28 cellular contexts compared by ENCODE assay signal in the genomic region with DNA sequence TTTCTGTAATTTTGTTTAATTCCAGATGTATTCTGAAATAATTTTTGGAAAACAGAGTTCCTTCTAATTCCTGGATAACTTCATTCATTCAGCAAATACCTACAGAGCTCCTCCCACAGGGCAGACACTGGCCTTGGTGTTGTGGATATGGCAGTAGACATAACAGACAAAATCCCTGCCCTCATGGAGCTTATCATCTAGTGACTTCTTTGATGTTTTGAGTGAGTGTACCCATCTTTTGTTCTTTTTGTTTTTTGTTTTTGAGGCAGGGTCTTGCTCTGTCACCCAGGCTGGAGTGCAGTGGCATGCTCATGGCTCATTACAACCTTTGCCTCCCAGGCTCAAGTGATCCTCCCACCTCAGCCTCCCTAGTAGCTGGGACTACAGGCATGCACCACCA. TPM values are rescaled to one million over a fixed set of nuclear protein-coding genes. Genes with fewer than 3 reads are reported as not detected.
DNase-seq lines count a peak whose midpoint lies in the region; ATAC-seq, FAIRE-seq and TF ChIP-seq lines count a peak whose summit lies in the region.
"Had no signal": no experiment of that assay in that cellular context is flagged by ENCODE, and none has a peak within 500 bp of the region (broad histone marks: within the 10 kb centered on the region; RNA-seq: fewer than 3 reads in every experiment).

No MANE protein-coding gene starts in this region.

- no peak for TF ChIP-seq RAD21 in K562 (CRISPR knock-in tag; conservative IDR thresholded peaks at IDR 0.05 in 1 of 2, IDR thresholded peaks at IDR 0.05 in 1 of 2)

- DNase-seq in K562 (ENCODE audit: extremely low read depth in 1 of 4, low spot score in 3 of 4) (no peak), COR-L47 (lab: John Stamatoyannopoulos, UW) (no peak)
- DNase-seq: 8988T; ACHN; AML-193; BE2C; C1 segment of cervical spinal cord; Caco-2; Calu3; CD4-positive, alpha-beta memory T cell; CD4-positive, alpha-beta T cell; CD4-positive, CD25-positive, alpha-beta regulatory T cell; CD8-positive, alpha-beta memory T cell; CD8-positive, alpha-beta T cell; DMS 273 treated with DMSO at 0.1 percent for 48 hours; DMS153; DMS53; DMS79; DMS79 treated with DMSO at 0.1 percent for 48 hours; DND-41; EL had no signal

- intact Hi-C loops in K562 (cut with micrococcal nuclease), result no loop called here

- peaks cover 41% of the 10 kb centered on the region; the same call in 2 of the 3 replicates for H3K36me3 ChIP-seq in K562 (ENCODE audit: control insufficient read depth, insufficient read depth, low read length)

- H3K79me2 ChIP-seq in K562 (ENCODE audit: control insufficient read depth, insufficient read depth, low read length), result no peaks in the 10 kb centered on the region

- BruUV-seq in K562 (replicated peaks; lab: Mats Ljungman, UMichigan), result no TSS peak

- no peaks in the 10 kb centered on the region for H3K4me1 ChIP-seq in K562 (replicated peaks in 1 of 2; ENCODE audit: control insufficient read depth in 2 of 2, insufficient read depth in 2 of 2, low read length in 2 of 2)
- H3K4me1 ChIP-seq: A549; BE2C; BLaER1; BLaER1 treated with 17β-estradiol and CSF1 and Interleukin-3, amounts not matched to agents 10 nM and 100 nM; Caco-2 had no signal

- no peaks in the 10 kb centered on the region for H4K20me1 ChIP-seq in K562 (replicated peaks; ENCODE audit: control insufficient read depth, insufficient read depth, low read length)
- H4K20me1 ChIP-seq: BLaER1; BLaER1 treated with 17β-estradiol and CSF1 and Interleukin-3, amounts not matched to agents 10 nM and 100 nM had no signal

- CTCF ChIA-PET in K562 (lab: Yijun Ruan, JAX; ENCODE audit: low intra/inter-chr PET ratio), result no interaction called here

- ATAC-seq in K562, result no peak
- ATAC-seq: A549; CD8-positive, alpha-beta T cell had no signal

- in situ Hi-C loops in K562 (cut with MboI), result no loop called here

- POLR2A ChIA-PET in K562 (lab: Yijun Ruan, JAX), result interaction anchor here (1.0 kb wide), 1 partner anchor 13 kb away, joined by 3 read pairs; no protein-coding TSS in a partner anchor

- H2AFZ ChIP-seq in K562 (ENCODE audit: low read depth, low read length), result no peak overlapping the region

- no peak overlapping the region for H3K9ac ChIP-seq in K562 (ENCODE audit: insufficient read depth in 1 of 2, low read depth in 2 of 2, low read length in 2 of 2)
- H3K9ac ChIP-seq: BLaER1; BLaER1 treated with 17β-estradiol and CSF1 and Interleukin-3, amounts not matched to agents 10 nM and 100 nM had no signal

- no peak overlapping the region for H3K27ac ChIP-seq in K562 (ENCODE audit: extremely low read depth, low read depth, low read length)
- H3K27ac ChIP-seq: 22Rv1; A549; BLaER1; BLaER1 treated with 17β-estradiol and CSF1 and Interleukin-3, amounts not matched to agents 10 nM and 100 nM; C4-2B had no signal

- no peaks in the 10 kb centered on the region for H3K27me3 ChIP-seq in K562 (ENCODE audit: control insufficient read depth in 2 of 2, insufficient read depth in 2 of 2, low read length in 2 of 2)
- H3K27me3 ChIP-seq: BE2C; BLaER1; BLaER1 treated with 17β-estradiol and CSF1 and Interleukin-3, amounts not matched to agents 10 nM and 100 nM had no signal

- no peaks in the 10 kb centered on the region for H3K9me1 ChIP-seq in K562 (ENCODE audit: control insufficient read depth, insufficient read depth, low read length)

- no peak for FAIRE-seq in K562 (lab: Jason Lieb, UNC)
- FAIRE-seq: A204.1, D721Med had no signal

- TF ChIP-seq CTCF in K562 (IDR thresholded peaks at IDR 0.05 in 2 of 3, conservative IDR thresholded peaks at IDR 0.05 in 1 of 3; ENCODE audit: insufficient read depth in 2 of 3, low read depth in 1 of 3, low read length in 3 of 3), result no peak

- no peak for TF ChIP-seq EP300 in K562 (IDR thresholded peaks at IDR 0.05; ENCODE audit: low read length)

- TF ChIP-seq POLR2A in K562 (conservative IDR thresholded peaks at IDR 0.05), result no peak

- H3K4me2 ChIP-seq in K562 (ENCODE audit: insufficient read depth, low read length), result no peak overlapping the region
- H3K4me2 ChIP-seq: A549; BLaER1; BLaER1 treated with 17β-estradiol and CSF1 and Interleukin-3, amounts not matched to agents 10 nM and 100 nM had no signal

- no peak overlapping the region for H3K4me3 ChIP-seq in K562
- H3K4me3 ChIP-seq: A549; BLaER1; BLaER1 treated with 17β-estradiol and CSF1 and Interleukin-3, amounts not matched to agents 10 nM and 100 nM had no signal

- H3K9me3 ChIP-seq in K562 (replicated peaks; ENCODE audit: control insufficient read depth, insufficient read depth, low read depth, low read length), result no peaks in the 10 kb centered on the region
- H3K9me3 ChIP-seq: A549, BE2C, Caco-2 had no signal

TF ChIP-seq in K562, 482 proteins besides CTCF, POLR2A, EP300 and RAD21 (continues in another document):
- TF ChIP-seq ZNF316 (IDR thresholded peaks at IDR 0.05), result peak; percentile 85
- no peak for TF ChIP-seq MYNN (IDR thresholded peaks at IDR 0.05)
- no peak for TF ChIP-seq MYNN (CRISPR knock-in tag; IDR thresholded peaks at IDR 0.05)
- peak; percentile 72; the same call in 1 of the 2 replicates for TF ChIP-seq TRIM28 (IDR thresholded peaks at IDR 0.05)

RNA-seq across cellular contexts. Expression of gene DET1, which starts 21.1 kb away (rescaled TPM):
- total RNA-seq in K562 (2011; cell fraction: chromatin; rRNA removed; ENCODE audit: low replicate concordance), result 17.4 and 23.9 TPM in 2 replicates
- 10.8 and 11.7 TPM in 2 replicates for total RNA-seq in K562 (2011; cell fraction: nucleolus; rRNA removed)
- total RNA-seq in K562 (2011; cell fraction: nucleoplasm; rRNA removed), result 20.8 and 25.6 TPM in 2 replicates
- total RNA-seq in K562 (2014; rRNA removed), result 4.9 and 5.3 TPM in 2 replicates
- total RNA-seq in K562 (2014; rRNA removed; fragmentation: Illumina TruSeq; extraction: Trizol), result 5.8 and 5.9 TPM in 2 replicates
- 3.7 and 5.0 TPM in 2 replicates for total RNA-seq in K562 (2015; rRNA removed; fragmentation: Illumina TruSeq; extraction: Trizol)
- 5.6 and 6.0 TPM in 2 replicates for total RNA-seq in K562 (2021)
- 8.1 and 9.6 TPM in 2 replicates for polyA plus RNA-seq in K562 (2011; rRNA removed)
- polyA plus RNA-seq in K562 (2011; cell fraction: cytosol; rRNA removed), result 7.7 and 9.3 TPM in 2 replicates
- polyA plus RNA-seq in K562 (2011; cell fraction: nucleus; rRNA removed), result 17.0 and 18.9 TPM in 2 replicates
- polyA plus RNA-seq in K562 (2012), result 5.8 and 9.3 TPM in 2 replicates
- 7.0 and 7.3 TPM in 2 replicates for polyA plus RNA-seq in K562 (2014; fragmentation: Illumina TruSeq; extraction: Trizol)
- 1 to 10 TPM; 4.2 to 6.1 TPM for polyA plus RNA-seq in K562 (2014; fragmentation: Nextera tagmentation; extraction: Ambion mirVana)
- 6.9 and 7.3 TPM in 2 replicates for polyA plus RNA-seq in K562 (2014; rRNA removed)
- polyA minus RNA-seq in K562 (2011; rRNA and poly(A)+ RNA removed), result 9.2 and 12.9 TPM in 2 replicates
- polyA minus RNA-seq in K562 (2011; cell fraction: cytosol; rRNA and poly(A)+ RNA removed), result 2.0 and 3.0 TPM in 2 replicates
- 12.3 and 19.1 TPM in 2 replicates for polyA minus RNA-seq in K562 (2011; cell fraction: nucleus; rRNA and poly(A)+ RNA removed)

RNA-seq across cellular contexts. Expression of gene MRPS11, which starts 57.9 kb away (rescaled TPM):
- 31.8 and 43.4 TPM in 2 replicates for total RNA-seq in K562 (2011; cell fraction: chromatin; rRNA removed; ENCODE audit: low replicate concordance)
- total RNA-seq in K562 (2011; cell fraction: nucleolus; rRNA removed), result 23.3 and 25.0 TPM in 2 replicates
- total RNA-seq in K562 (2011; cell fraction: nucleoplasm; rRNA removed), result 25.3 and 42.7 TPM in 2 replicates
- total RNA-seq in K562 (2014; rRNA removed) (54.9 and 75.7 TPM in 2 replicates), K562 (2014; rRNA removed; fragmentation: Illumina TruSeq; extraction: Trizol) (40.4 and 44.8 TPM in 2 replicates), K562 (2015; rRNA removed; fragmentation: Illumina TruSeq; extraction: Trizol) (51.3 and 52.9 TPM in 2 replicates), K562 (2021) (61.1 and 72.9 TPM in 2 replicates)
- polyA plus RNA-seq in K562 (2011; rRNA removed) (57.3 and 67.3 TPM in 2 replicates), K562 (2014; fragmentation: Illumina TruSeq; extraction: Trizol) (53.1 and 54.1 TPM in 2 replicates), K562 (2014; fragmentation: Nextera tagmentation; extraction: Ambion mirVana) (10 to 100 TPM; 28.3 to 39.4 TPM), K562 (2014; rRNA removed) (83.2 and 90.3 TPM in 2 replicates)
- 54.0 and 96.1 TPM in 2 replicates for polyA plus RNA-seq in K562 (2011; cell fraction: cytosol; rRNA removed)
- polyA plus RNA-seq in K562 (2011; cell fraction: nucleus; rRNA removed), result 30.1 and 33.7 TPM in 2 replicates
- 39.9 and 51.0 TPM in 2 replicates for polyA plus RNA-seq in K562 (2012)
- 20.8 and 28.3 TPM in 2 replicates for polyA minus RNA-seq in K562 (2011; rRNA and poly(A)+ RNA removed)
- polyA minus RNA-seq in K562 (2011; cell fraction: cytosol; rRNA and poly(A)+ RNA removed), result 21.4 and 27.4 TPM in 2 replicates
- 13.7 and 19.4 TPM in 2 replicates for polyA minus RNA-seq in K562 (2011; cell fraction: nucleus; rRNA and poly(A)+ RNA removed)

RNA-seq across cellular contexts. Expression of gene MRPL46, which starts 58.2 kb away (rescaled TPM):
- 21.6 and 31.4 TPM in 2 replicates for total RNA-seq in K562 (2011; cell fraction: chromatin; rRNA removed; ENCODE audit: low replicate concordance)
- total RNA-seq in K562 (2011; cell fraction: nucleolus; rRNA removed), result 20.0 and 23.3 TPM in 2 replicates
- 28.5 and 34.7 TPM in 2 replicates for total RNA-seq in K562 (2011; cell fraction: nucleoplasm; rRNA removed)
- total RNA-seq in K562 (2014; rRNA removed) (43.0 and 44.7 TPM in 2 replicates), K562 (2014; rRNA removed; fragmentation: Illumina TruSeq; extraction: Trizol) (49.2 and 55.0 TPM in 2 replicates), K562 (2015; rRNA removed; fragmentation: Illumina TruSeq; extraction: Trizol) (48.4 and 50.0 TPM in 2 replicates), K562 (2021) (41.2 and 41.9 TPM in 2 replicates)
- polyA plus RNA-seq in K562 (2011; rRNA removed) (41.3 and 49.8 TPM in 2 replicates), K562 (2014; fragmentation: Illumina TruSeq; extraction: Trizol) (46.5 and 50.8 TPM in 2 replicates), K562 (2014; fragmentation: Nextera tagmentation; extraction: Ambion mirVana) (10 to 100 TPM; 66.9 to 71.2 TPM), K562 (2014; rRNA removed) (72.2 and 74.6 TPM in 2 replicates)
- 28.2 and 33.0 TPM in 2 replicates for polyA plus RNA-seq in K562 (2011; cell fraction: cytosol; rRNA removed)
- polyA plus RNA-seq in K562 (2011; cell fraction: nucleus; rRNA removed), result 30.7 and 36.3 TPM in 2 replicates
- 24.9 and 32.7 TPM in 2 replicates for polyA plus RNA-seq in K562 (2012)
- polyA minus RNA-seq in K562 (2011; rRNA and poly(A)+ RNA removed), result 15.8 and 19.1 TPM in 2 replicates
- polyA minus RNA-seq in K562 (2011; cell fraction: cytosol; rRNA and poly(A)+ RNA removed), result 5.6 and 7.3 TPM in 2 replicates
- 34.6 and 48.7 TPM in 2 replicates for polyA minus RNA-seq in K562 (2011; cell fraction: nucleus; rRNA and poly(A)+ RNA removed)
